11 cellular contexts compared by ENCODE assay signal in the genomic region with DNA sequence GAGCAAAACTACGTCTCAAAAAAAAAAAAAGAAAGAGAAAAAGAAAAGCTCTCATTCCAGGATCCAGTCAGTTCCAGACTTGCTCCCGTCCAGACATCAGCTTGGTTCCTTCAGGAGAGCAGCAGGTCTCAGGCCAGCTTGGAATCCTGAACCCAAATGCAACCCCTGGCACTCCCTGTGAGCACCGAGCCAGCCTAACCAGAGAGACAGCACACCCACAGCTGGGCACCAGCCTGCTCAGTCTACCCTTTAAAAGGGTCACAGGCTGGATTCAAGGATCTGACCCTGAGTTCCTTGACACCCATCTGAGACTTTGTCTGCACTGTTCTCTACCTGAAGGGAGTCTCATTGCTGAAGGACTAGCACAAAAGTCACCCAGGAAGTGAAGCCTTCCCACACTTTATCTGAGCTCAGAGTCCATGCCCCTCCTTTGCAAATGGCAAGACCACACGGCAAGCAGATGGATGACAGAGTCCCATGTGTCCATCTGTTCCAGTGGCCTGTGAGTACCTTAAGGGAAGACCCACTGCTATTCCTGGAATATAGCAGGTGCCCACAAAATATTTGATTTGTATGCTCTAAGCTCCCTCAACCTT. TPM values are rescaled to one million over a fixed set of nuclear protein-coding genes. Genes with fewer than 3 reads are reported as not detected.
A peak's percentile ranks its signal among the peaks of the same experiment; 100 is the strongest.
DNase-seq lines count a peak whose midpoint lies in the region; ATAC-seq and TF ChIP-seq lines count a peak whose summit lies in the region.
"Had no signal": no experiment of that assay in that cellular context is flagged by ENCODE, and none has a peak within 500 bp of the region (broad histone marks: within the 10 kb centered on the region; RNA-seq: fewer than 3 reads in every experiment).

No MANE protein-coding gene starts in this region.

- BruUV-seq in Calu3 (replicated peaks; lab: Mats Ljungman, UMichigan): no TSS peak
- BruUV-seq in OCI-LY7 (replicated peaks; lab: Mats Ljungman, UMichigan): no TSS peak

- DNase-seq in Calu3 (no peak), OCI-LY7 (ENCODE audit: low spot score) (no peak), GM20000 (ENCODE audit: low spot score) (no peak)
- DNase-seq in effector memory CD8-positive, alpha-beta T cell: no peak
- DNase-seq: cerebellar nuclear complex; gastrocnemius medialis; KG1; stimulated activated CD8-positive, alpha-beta memory T cell treated with anti-CD3 and anti-CD28 coated beads, Interleukin-4, amount 100 ng/mL, for 48 hours had no signal

- H3K9me3 Mint-ChIP-seq in Calu3 (ENCODE audit: low read depth, unreplicated experiment): no peaks in the 10 kb centered on the region
- H3K9me3 Mint-ChIP-seq in effector memory CD8-positive, alpha-beta T cell: no peaks in the 10 kb centered on the region

- H4K20me1 ChIP-seq in OCI-LY7 (ENCODE audit: insufficient read depth, low read length) (no peaks in the 10 kb centered on the region; the same call in 1 of the 2 replicates), neural cell (ENCODE audit: insufficient read depth) (no peaks in the 10 kb centered on the region)

- peaks cover 20% of the 10 kb centered on the region for H3K4me1 Mint-ChIP-seq in Calu3 (ENCODE audit: low read depth, unreplicated experiment)
- peaks cover 36 to 42% of the 10 kb centered on the region in 2 donors for H3K4me1 Mint-ChIP-seq in effector memory CD8-positive, alpha-beta T cell (ENCODE audit: low read depth in 2 of 2)

- CTCF ChIA-PET in Calu3 (lab: Charles Lee) (interaction anchor here (0.7 to 1.4 kb wide), 2 partner anchors 9 to 60 kb away, joined by 3 read pairs; no protein-coding TSS in a partner anchor), OCI-LY7 (lab: Charles Lee; ENCODE audit: unreplicated experiment) (interaction anchor here (0.5 kb wide), 1 partner anchor 148 kb away, joined by 4 read pairs; no protein-coding TSS in a partner anchor)

- H3K9me2 ChIP-seq in OCI-LY7 (ENCODE audit: insufficient read depth, low read length) (no peaks in the 10 kb centered on the region), neural cell (ENCODE audit: insufficient read depth, low read length) (no peaks in the 10 kb centered on the region)

- H3K27ac Mint-ChIP-seq in Calu3 (ENCODE audit: unreplicated experiment): no peak overlapping the region
- H3K27ac Mint-ChIP-seq in effector memory CD8-positive, alpha-beta T cell: peak overlapping the region; percentile 65 to 70

- H3K27ac ChIP-seq in OCI-LY7 (ENCODE audit: low read depth, low read length, poor library complexity, severe bottlenecking) (no peak overlapping the region), neural cell (ENCODE audit: low read length) (no peak overlapping the region)

- H3K9ac ChIP-seq in neural cell (ENCODE audit: low read length): no peak overlapping the region

- peak overlapping the region; percentile 81 for H3K4me3 ChIP-seq in OCI-LY7 (ENCODE audit: low read depth, low read length, poor library complexity, severe bottlenecking)
- H3K4me3 ChIP-seq in neural cell (ENCODE audit: low read length): peak overlapping the region; percentile 96

- peaks cover 48% of the 10 kb centered on the region for H3K27me3 Mint-ChIP-seq in Calu3 (ENCODE audit: unreplicated experiment)
- peaks cover 0 to 8% of the 10 kb centered on the region in 2 donors for H3K27me3 Mint-ChIP-seq in effector memory CD8-positive, alpha-beta T cell

- no peak for TF ChIP-seq CTCF in Calu3 (IDR thresholded peaks at IDR 0.05; ENCODE audit: unreplicated experiment)
- no peak for TF ChIP-seq CTCF in OCI-LY7 (conservative IDR thresholded peaks at IDR 0.05; ENCODE audit: low read length)
- no peak for TF ChIP-seq CTCF in neural cell (IDR thresholded peaks at IDR 0.05; ENCODE audit: poor library complexity, severe bottlenecking)
- TF ChIP-seq CTCF in GM20000 (IDR thresholded peaks at IDR 0.05; ENCODE audit: extremely low read depth, missing control alignments): no peak

- H2AFZ ChIP-seq in OCI-LY7 (ENCODE audit: low read length) (no peak overlapping the region), neural cell (ENCODE audit: low read depth, low read length) (no peak overlapping the region)

- no peak for TF ChIP-seq RAD21 in neural cell (conservative IDR thresholded peaks at IDR 0.05)

- no peaks in the 10 kb centered on the region for H3K36me3 ChIP-seq in OCI-LY7 (ENCODE audit: insufficient read depth, low read length)
- H3K36me3 ChIP-seq in neural cell (ENCODE audit: insufficient read depth, low read length): no peaks in the 10 kb centered on the region
- H3K36me3 ChIP-seq: gastrocnemius medialis had no signal

- H3K9me3 ChIP-seq in OCI-LY7 (ENCODE audit: low read length) (no peaks in the 10 kb centered on the region), neural cell (ENCODE audit: low read length) (no peaks in the 10 kb centered on the region)
- H3K9me3 ChIP-seq: gastrocnemius medialis had no signal

- intact Hi-C loops in Calu3 (cut with micrococcal nuclease; ENCODE audit: unreplicated experiment): loop anchor here (10.0 kb wide), 1 partner anchor 85 kb away; no protein-coding TSS in a partner anchor
- intact Hi-C loops in OCI-LY7 (cut with micrococcal nuclease; ENCODE audit: unreplicated experiment): no loop called here

- TF ChIP-seq EP300 in neural cell (conservative IDR thresholded peaks at IDR 0.05; ENCODE audit: poor library complexity, severe bottlenecking): no peak

- no peaks in the 10 kb centered on the region for H3K27me3 ChIP-seq in neural cell (ENCODE audit: insufficient read depth, low read depth, low read length)
- H3K27me3 ChIP-seq: gastrocnemius medialis had no signal

- H3K4me3 Mint-ChIP-seq in Calu3 (ENCODE audit: low read depth, unreplicated experiment): peak overlapping the region; percentile 77
- peak overlapping the region; percentile 87 to 94 for H3K4me3 Mint-ChIP-seq in effector memory CD8-positive, alpha-beta T cell

- no peaks in the 10 kb centered on the region for H3K79me2 ChIP-seq in OCI-LY7 (ENCODE audit: insufficient read depth, low read depth, low read length)
- no peaks in the 10 kb centered on the region for H3K79me2 ChIP-seq in neural cell (replicated peaks; ENCODE audit: insufficient read depth, low read length)

- H3F3A ChIP-seq in neural cell (ENCODE audit: insufficient read depth, low read length, poor library complexity, severe bottlenecking): no peaks in the 10 kb centered on the region

- POLR2A ChIA-PET in OCI-LY7 (lab: Charles Lee): no interaction called here

- H3K4me1 ChIP-seq in OCI-LY7 (ENCODE audit: insufficient read depth, low read length, poor library complexity, severe bottlenecking): peaks cover 15% of the 10 kb centered on the region

- no peak for ATAC-seq in effector memory CD8-positive, alpha-beta T cell (replicated peaks)
- ATAC-seq in GM18861 (IDR thresholded peaks at IDR 0.05; ENCODE audit: unreplicated experiment) (no peak), GM19395 (IDR thresholded peaks at IDR 0.05; ENCODE audit: unreplicated experiment) (no peak)
- ATAC-seq: gastrocnemius medialis had no signal

- peaks cover 22% of the 10 kb centered on the region for H3K36me3 Mint-ChIP-seq in Calu3 (ENCODE audit: insufficient read depth, unreplicated experiment)
- no peaks in the 10 kb centered on the region for H3K36me3 Mint-ChIP-seq in effector memory CD8-positive, alpha-beta T cell (ENCODE audit: insufficient read depth)

- H3K4me2 ChIP-seq in OCI-LY7 (ENCODE audit: low read length) (peak overlapping the region; percentile 84), neural cell (ENCODE audit: low read length) (peak overlapping the region; percentile 72)

TF ChIP-seq in neural cell, 6 proteins besides CTCF, POLR2A, EP300 and RAD21:
- TF ChIP-seq TAF1 (IDR thresholded peaks at IDR 0.05; ENCODE audit: low read depth): no peak
- TF ChIP-seq MXI1 (conservative IDR thresholded peaks at IDR 0.05; ENCODE audit: poor library complexity, severe bottlenecking): no peak
- TF ChIP-seq SMC3 (conservative IDR thresholded peaks at IDR 0.05; ENCODE audit: poor library complexity): no peak
- no peak for TF ChIP-seq POLR2AphosphoS5 (IDR thresholded peaks at IDR 0.05)
- TF ChIP-seq REST (IDR thresholded peaks at IDR 0.05; ENCODE audit: borderline replicate concordance): no peak
- no peak for TF ChIP-seq EZH2 (IDR thresholded peaks at IDR 0.05; ENCODE audit: borderline replicate concordance, insufficient read depth, low read length, poor library complexity, severe bottlenecking)

RNA-seq across cellular contexts. Expression of gene PEPD, which starts 1.4 kb away (rescaled TPM):
- total RNA-seq in Calu3 (2022): 55.1 and 65.5 TPM in 2 replicates
- 23.5 and 24.4 TPM in 2 replicates for total RNA-seq in OCI-LY7 (2014; rRNA removed; shearing (Covaris generic))
- 29.7 and 30.5 TPM in 2 replicates for total RNA-seq in OCI-LY7 (2022)
- polyA plus RNA-seq in neural cell: 43.9 and 59.8 TPM in 2 replicates
- 30.4 and 33.2 TPM in 2 replicates for polyA minus RNA-seq in neural cell
